11 cellular contexts compared by ENCODE assay signal in genomic region chr2:137928547-137929503, GRCh38. TPM values are rescaled to one million over a fixed set of nuclear protein-coding genes. Genes with fewer than 3 reads are reported as not detected.
A peak's percentile ranks its signal among the peaks of the same experiment; 100 is the strongest.
DNase-seq lines count a peak whose midpoint lies in the region; ATAC-seq and TF ChIP-seq lines count a peak whose summit lies in the region.
"Had no signal": no experiment of that assay in that cellular context is flagged by ENCODE, and none has a peak within 500 bp of the region (broad histone marks: within the 10 kb centered on the region; RNA-seq: fewer than 3 reads in every experiment).

No MANE protein-coding gene starts in this region.

- no peak for ATAC-seq in GM18498 (IDR thresholded peaks at IDR 0.05; ENCODE audit: unreplicated experiment)
- ATAC-seq in GM18519 (IDR thresholded peaks at IDR 0.05; ENCODE audit: low FRiP score, unreplicated experiment), result no peak
- ATAC-seq: activated T-cell treated with anti-CD3 and anti-CD28 coated beads, Interleukin-2, amount 50 U/mL, for 72 hours had no signal

- DNase-seq in HT1080 (ENCODE audit: low read depth) (peak; percentile 63), adipocyte (ENCODE audit: low read depth) (peak; percentile 25), iris pigment epithelial cell (ENCODE audit: low read depth) (peak; percentile 80), nucleus accumbens (lab: John Stamatoyannopoulos, UW) (no peak), uterus (no peak)
- DNase-seq: activated T-cell treated with anti-CD3 and anti-CD28 coated beads, Interleukin-2, amount 50 U/mL, for 72 hours; caudate nucleus had no signal

- TF ChIP-seq CTCF in uterus (IDR thresholded peaks at IDR 0.05), result no peak

- H3K27ac ChIP-seq in ACC112 (ENCODE audit: low read depth, low read length), result peak overlapping the region; percentile 14
- no peak overlapping the region for H3K27ac ChIP-seq in uterus
- H3K27ac ChIP-seq: prostate gland had no signal

- H3K27me3 ChIP-seq in ACC112 (ENCODE audit: insufficient read depth, low read length), result no peaks in the 10 kb centered on the region
- no peaks in the 10 kb centered on the region for H3K27me3 ChIP-seq in adipocyte (replicated peaks; ENCODE audit: control insufficient read depth, insufficient read depth, low read length)
- no peaks in the 10 kb centered on the region for H3K27me3 ChIP-seq in uterus

- TF ChIP-seq POLR2A in uterus (IDR thresholded peaks at IDR 0.05), result no peak

- H3K36me3 ChIP-seq in ACC112 (ENCODE audit: insufficient read depth, low read length) (no peaks in the 10 kb centered on the region), adipocyte (ENCODE audit: control insufficient read depth, insufficient read depth, low read length, severe bottlenecking) (no peaks in the 10 kb centered on the region), uterus (no peaks in the 10 kb centered on the region)
- H3K36me3 ChIP-seq: prostate gland had no signal

- H3K9me3 ChIP-seq in adipocyte (ENCODE audit: control insufficient read depth, low read length) (no peaks in the 10 kb centered on the region), uterus (no peaks in the 10 kb centered on the region)
- H3K9me3 ChIP-seq: prostate gland had no signal

- no peak overlapping the region for H2AFZ ChIP-seq in ACC112 (ENCODE audit: low read length, unreplicated experiment)

- intact Hi-C loops in uterus (cut with DNase I; ENCODE audit: low total_unique reads), result no loop called here

- no peaks in the 10 kb centered on the region for H3K79me2 ChIP-seq in ACC112 (ENCODE audit: control insufficient read depth, insufficient read depth, low read length, unreplicated experiment)

- H3K4me3 ChIP-seq in ACC112 (ENCODE audit: low read depth, low read length) (no peak overlapping the region), adipocyte (ENCODE audit: low read length) (no peak overlapping the region), uterus (no peak overlapping the region)
- H3K4me3 ChIP-seq: prostate gland had no signal

- H3K4me1 ChIP-seq in ACC112 (ENCODE audit: control insufficient read depth, insufficient read depth, low read length, unreplicated experiment) (peaks cover 16% of the 10 kb centered on the region), adipocyte (ENCODE audit: control insufficient read depth, insufficient read depth, low read length) (peaks cover 23% of the 10 kb centered on the region), uterus (no peaks in the 10 kb centered on the region)
- H3K4me1 ChIP-seq: prostate gland had no signal

- peak overlapping the region; percentile 18 for H3K9ac ChIP-seq in adipocyte (ENCODE audit: low read length)

RNA-seq across cellular contexts. Expression of gene HNMT, which starts 35.4 kb away (rescaled TPM):
- not detected in 2 replicates for total RNA-seq in HT1080 (2014; rRNA removed; shearing (Covaris generic))
- polyA plus RNA-seq in HT1080 (2015; cell fraction: cytosol; rRNA removed), result 0.06 TPM in 1 of 2 replicates, not detected in the other
- polyA plus RNA-seq in HT1080 (2015; cell fraction: nucleus; rRNA removed), result not detected in 2 replicates
- total RNA-seq in uterus, result 100 to 1,000 TPM in 1 of 4 donors, 10 to 100 TPM in 3; 21.5 to 122 (median 60.4) TPM
- total RNA-seq: activated T-cell treated with anti-CD3 and anti-CD28 coated beads, Interleukin-2, amount 50 U/mL, for 72 hours had no signal

Comparison
In these comparisons a context has a peak if more than half of its experiments do, and no peak if none do; other contexts are left out.
1. DNase-seq: peak in HT1080 (single experiment), adipocyte (single experiment) and iris pigment epithelial cell (single experiment); none in nucleus accumbens (0 of 56) and uterus (0 of 2).
2. RNA of gene HNMT, which starts 35.4 kb away (total RNA-seq): 21.5 to 122 TPM in uterus; not detected in HT1080; every median in the first group is over 10 times any median in the second.